ENCODE assay signal across 18 cellular contexts in genomic region chr17:67290994-67291362, GRCh38. TPM values are rescaled to one million over a fixed set of nuclear protein-coding genes. Genes with fewer than 3 reads are reported as not detected.
A peak's percentile ranks its signal among the peaks of the same experiment; 100 is the strongest.
DNase-seq lines count a peak whose midpoint lies in the region; ATAC-seq and TF ChIP-seq lines count a peak whose summit lies in the region.
"Had no signal": no experiment of that assay in that cellular context is flagged by ENCODE, and none has a peak within 500 bp of the region (broad histone marks: within the 10 kb centered on the region; RNA-seq: fewer than 3 reads in every experiment).

No MANE protein-coding gene starts in this region.

- no peak overlapping the region for H3K18ac ChIP-seq in neuronal stem cell (ENCODE audit: low read length)

- no peak overlapping the region for H3K14ac ChIP-seq in neuronal stem cell (ENCODE audit: low read length)

- H4K8ac ChIP-seq in neuronal stem cell (ENCODE audit: low read depth, low read length) = no peak overlapping the region

- H3K36me3 Mint-ChIP-seq in endodermal cell (ENCODE audit: low read depth) = no peaks in the 10 kb centered on the region
- no peaks in the 10 kb centered on the region for H3K36me3 Mint-ChIP-seq in activated CD4-positive, alpha-beta memory T cell treated with anti-CD3 and anti-CD28 coated beads, Interleukin-2, amount 10 ng/mL, durations not matched to agents 7 days and 5 days (ENCODE audit: low read depth)
- H3K36me3 Mint-ChIP-seq: CD4-positive, CD25-positive, alpha-beta regulatory T cell had no signal

- no peak overlapping the region for H4K91ac ChIP-seq in neuronal stem cell (ENCODE audit: low read depth, low read length, poor library complexity)

- H3K23ac ChIP-seq in neuronal stem cell (ENCODE audit: low read depth, low read length, poor library complexity) = no peak overlapping the region

- POLR2A ChIA-PET in activated CD4-positive, alpha-beta memory T cell treated with anti-CD3 and anti-CD28 coated beads, Interleukin-2, amount 10 ng/mL, durations not matched to agents 7 days and 5 days (lab: Charles Lee) = interaction anchor here (0.8 kb wide), 1 partner anchor 46 kb away, joined by 3 read pairs; the partner anchor contains the start of gene HELZ

- peaks cover 13% of the 10 kb centered on the region for H3K9me3 Mint-ChIP-seq in endodermal cell
- H3K9me3 Mint-ChIP-seq in activated CD4-positive, alpha-beta memory T cell treated with anti-CD3 and anti-CD28 coated beads, Interleukin-2, amount 10 ng/mL, durations not matched to agents 7 days and 5 days = no peaks in the 10 kb centered on the region
- H3K9me3 Mint-ChIP-seq: CD4-positive, CD25-positive, alpha-beta regulatory T cell; H9 had no signal

- no peak overlapping the region for H2BK12ac ChIP-seq in neuronal stem cell (ENCODE audit: low read length)

- H3K4me1 Mint-ChIP-seq in endodermal cell = peaks cover 19% of the 10 kb centered on the region
- peaks cover 5% of the 10 kb centered on the region for H3K4me1 Mint-ChIP-seq in activated CD4-positive, alpha-beta memory T cell treated with anti-CD3 and anti-CD28 coated beads, Interleukin-2, amount 10 ng/mL, durations not matched to agents 7 days and 5 days

- no peak for TF ChIP-seq CTCF in endodermal cell (conservative IDR thresholded peaks at IDR 0.05)

- H3K27ac Mint-ChIP-seq in endodermal cell = peak overlapping the region; percentile 67
- H3K27ac Mint-ChIP-seq in activated CD4-positive, alpha-beta memory T cell treated with anti-CD3 and anti-CD28 coated beads, Interleukin-2, amount 10 ng/mL, durations not matched to agents 7 days and 5 days = no peak overlapping the region
- H3K27ac Mint-ChIP-seq: B cell; CD4-positive, CD25-positive, alpha-beta regulatory T cell; H9 had no signal

- no peak overlapping the region for H2AK5ac ChIP-seq in neuronal stem cell (ENCODE audit: low read depth, low read length)

- H3K79me1 ChIP-seq in neuronal stem cell (ENCODE audit: low read depth, low read length) = no peaks in the 10 kb centered on the region

- H3K4me1 ChIP-seq in endodermal cell (ENCODE audit: control insufficient read depth, insufficient read depth, low read length) (no peaks in the 10 kb centered on the region), neuronal stem cell (ENCODE audit: control insufficient read depth in 2 of 2, insufficient read depth in 1 of 2, low read depth in 1 of 2, low read length in 2 of 2) (no peaks in the 10 kb centered on the region)

- H3K9ac ChIP-seq in endodermal cell (ENCODE audit: extremely low read depth, low read length, poor library complexity, severe bottlenecking) (no peak overlapping the region), neuronal stem cell (ENCODE audit: low read depth, low read length, poor library complexity) (no peak overlapping the region)

- H3K27ac ChIP-seq in endodermal cell (ENCODE audit: low read depth, low read length) = no peak overlapping the region
- no peak overlapping the region for H3K27ac ChIP-seq in neuronal stem cell (replicated peaks; ENCODE audit: low read length)

- no peak for ATAC-seq in GM19035 (IDR thresholded peaks at IDR 0.05; ENCODE audit: unreplicated experiment)

- H3K4me3 ChIP-seq in H7 (ENCODE audit: insufficient read depth, low read depth, low read length) (no peak overlapping the region), endodermal cell (ENCODE audit: low read length) (no peak overlapping the region), neuronal stem cell (ENCODE audit: low read length in 2 of 2) (no peak overlapping the region)

- H2AFZ ChIP-seq in neuronal stem cell (ENCODE audit: low read length) = peak overlapping the region; percentile 51

- H2BK15ac ChIP-seq in neuronal stem cell (ENCODE audit: low read length) = no peak overlapping the region

- CTCF ChIA-PET in activated CD4-positive, alpha-beta memory T cell treated with anti-CD3 and anti-CD28 coated beads, Interleukin-2, amount 10 ng/mL, durations not matched to agents 7 days and 5 days (lab: Charles Lee) = interaction anchor here (0.6 to 4.6 kb wide), 6 partner anchors 20 to 96 kb away, joined by 3 to 40 read pairs (median 4); partner anchors contain the start of gene HELZ

- no peak overlapping the region for H2BK120ac ChIP-seq in neuronal stem cell (ENCODE audit: low read depth, low read length)

- no peak overlapping the region for H3K4me2 ChIP-seq in neuronal stem cell (ENCODE audit: insufficient read depth, low read length, poor library complexity, severe bottlenecking)

- 75 to 91% methylated on average over 7 to 8 of the region's 8 CpGs for WGBS in endodermal cell (ENCODE audit: insufficient coverage in 1 of 2, insufficient read length in 1 of 2), 2 experiments
- WGBS in neuronal stem cell (ENCODE audit: extremely low coverage in 2 of 2, insufficient read length in 2 of 2, insufficient replicate concordance in 1 of 2), 2 donors = no CpG with 5 or more reads among the region's 8 CpGs

- DNase-seq in AG20443 (ENCODE audit: low spot score) (peak; percentile 27), H7 (peak; percentile 42), endodermal cell (peak; percentile 95), neuronal stem cell (ENCODE audit: low spot score) (no peak), mucosa of gallbladder (ENCODE audit: low spot score) (no peak)
- no peak for DNase-seq in activated CD4-positive, alpha-beta memory T cell treated with anti-CD3 and anti-CD28 coated beads, Interleukin-2, amount 10 ng/mL, durations not matched to agents 7 days and 5 days
- DNase-seq: ACHN; CD4-positive, CD25-positive, alpha-beta regulatory T cell; H9; Karpas-422; MM.1S; NCI-H1092 treated with DMSO at 0.1 percent for 48 hours; NCI-H226; NCI-H524 treated with DMSO at 0.1 percent for 48 hours; NK-92 treated with Interleukin-12 subunit alpha and Interleukin-12 subunit beta, amount 100 ng/mL, for 24 hours had no signal

- H2BK5ac ChIP-seq in neuronal stem cell (ENCODE audit: low read length) = no peak overlapping the region

- no peaks in the 10 kb centered on the region for H3K27me3 ChIP-seq in H7 (ENCODE audit: control insufficient read depth, insufficient read depth, low read length)
- H3K27me3 ChIP-seq in endodermal cell (ENCODE audit: control insufficient read depth, insufficient read depth, low read length, poor library complexity, severe bottlenecking) = no peaks in the 10 kb centered on the region
- no peaks in the 10 kb centered on the region for H3K27me3 ChIP-seq in neuronal stem cell (ENCODE audit: control insufficient read depth in 3 of 3, insufficient read depth in 3 of 3, low read depth in 1 of 3, low read length in 3 of 3)

- H3K9me3 ChIP-seq in endodermal cell (ENCODE audit: control insufficient read depth, low read length) = no peaks in the 10 kb centered on the region
- no peaks in the 10 kb centered on the region for H3K9me3 ChIP-seq in neuronal stem cell (replicated peaks in 1 of 2; ENCODE audit: control insufficient read depth in 2 of 2, insufficient read depth in 1 of 2, low read depth in 1 of 2, low read length in 2 of 2)
- H3K9me3 ChIP-seq: Caco-2 had no signal

- no peak overlapping the region for H3K4ac ChIP-seq in neuronal stem cell (ENCODE audit: low read length)

- H3K4me3 Mint-ChIP-seq in endodermal cell = no peak overlapping the region
- no peak overlapping the region for H3K4me3 Mint-ChIP-seq in activated CD4-positive, alpha-beta memory T cell treated with anti-CD3 and anti-CD28 coated beads, Interleukin-2, amount 10 ng/mL, durations not matched to agents 7 days and 5 days
- H3K4me3 Mint-ChIP-seq: B cell; CD4-positive, CD25-positive, alpha-beta regulatory T cell; H9 had no signal

- no peaks in the 10 kb centered on the region for H3K27me3 Mint-ChIP-seq in endodermal cell (ENCODE audit: insufficient read depth)
- no peaks in the 10 kb centered on the region for H3K27me3 Mint-ChIP-seq in activated CD4-positive, alpha-beta memory T cell treated with anti-CD3 and anti-CD28 coated beads, Interleukin-2, amount 10 ng/mL, durations not matched to agents 7 days and 5 days
- H3K27me3 Mint-ChIP-seq: B cell had no signal

- no peaks in the 10 kb centered on the region for H3K36me3 ChIP-seq in H7 (replicated peaks; ENCODE audit: control insufficient read depth, insufficient read depth, low read length)
- no peaks in the 10 kb centered on the region for H3K36me3 ChIP-seq in endodermal cell (ENCODE audit: control insufficient read depth, insufficient read depth, low read length)
- H3K36me3 ChIP-seq in neuronal stem cell (replicated peaks in 1 of 2; ENCODE audit: control insufficient read depth in 2 of 2, insufficient read depth in 2 of 2, low read length in 2 of 2) = no peaks in the 10 kb centered on the region

RNA-seq across cellular contexts. Expression of gene HELZ, which starts 46.0 kb away (rescaled TPM):
- 15.6 and 21.7 TPM in 2 replicates for total RNA-seq in H7 (2014; rRNA removed; shearing (Covaris generic))
- total RNA-seq in endodermal cell = 10 to 100 TPM; 51.4 to 74.7 TPM
- 12.3 TPM for polyA plus RNA-seq in endodermal cell (2013, experiment 1 of 2)
- 13.7 TPM for polyA plus RNA-seq in endodermal cell (2013, experiment 2 of 2)
- 10.0 TPM for polyA plus RNA-seq in neuronal stem cell (2013, experiment 1 of 2)
- 10.7 TPM for polyA plus RNA-seq in neuronal stem cell (2013, experiment 2 of 2)
- 100 to 1,000 TPM in 1 of 2 experiments, 10 to 100 TPM in 1; 98.2 to 109 TPM for total RNA-seq in activated CD4-positive, alpha-beta memory T cell treated with anti-CD3 and anti-CD28 coated beads, Interleukin-2, amount 10 ng/mL, durations not matched to agents 7 days and 5 days
- total RNA-seq in mucosa of gallbladder = 49.5 TPM

Comparison
In these comparisons a context has a peak if more than half of its experiments do, and no peak if none do; other contexts are left out.
1. DNase-seq: peak in AG20443 (single experiment), H7 (single experiment) and endodermal cell (single experiment); none in neuronal stem cell (single experiment), activated CD4-positive, alpha-beta memory T cell treated with anti-CD3 and anti-CD28 coated beads, Interleukin-2, amount 10 ng/mL, durations not matched to agents 7 days and 5 days (single experiment) and mucosa of gallbladder (single experiment).